ENCODE assay signal across 8 cellular contexts in genomic region chr11:126480410-126481302, GRCh38.
A peak's percentile ranks its signal among the peaks of the same experiment; 100 is the strongest.
DNase-seq lines count a peak whose midpoint lies in the region; ATAC-seq, FAIRE-seq and TF ChIP-seq lines count a peak whose summit lies in the region.

No MANE protein-coding gene starts in this region.

- no peaks in the 10 kb centered on the region for H3K27me3 Mint-ChIP-seq in CD4-positive, alpha-beta T cell

- CTCF ChIA-PET in CD4-positive, alpha-beta T cell (lab: Charles Lee) = interaction anchor here (0.7 to 2.6 kb wide), 14 partner anchors 8 to 212 kb away, joined by 3 to 25 read pairs (median 4); partner anchors contain the start of genes FOXRED1 and SRPRA

- intact Hi-C loops in CD4-positive, alpha-beta T cell (cut with DNase I, micrococcal nuclease) = loop anchor here (1.0 to 2.0 kb wide), 4 partner anchors 39 to 558 kb away; no protein-coding TSS in a partner anchor

- peak overlapping the region; percentile 14 for H3K27ac Mint-ChIP-seq in CD4-positive, alpha-beta T cell

- FAIRE-seq in endometrium (lab: Jason Lieb, UNC) = peak; percentile 94

- H3K36me3 Mint-ChIP-seq in CD4-positive, alpha-beta T cell (ENCODE audit: low read depth) = no peaks in the 10 kb centered on the region

- ATAC-seq in CD4-positive, alpha-beta T cell (ENCODE audit: poor library complexity) = peak; percentile 83
- ATAC-seq in GM19455 (IDR thresholded peaks at IDR 0.05; ENCODE audit: unreplicated experiment) = peak; percentile 58

- H3K27me3 ChIP-seq in CD4-positive, alpha-beta T cell (ENCODE audit: control insufficient read depth, insufficient read depth, low read length) = no peaks in the 10 kb centered on the region

- DNase-seq in CD4-positive, alpha-beta T cell = peak; percentile 42 to 64 (median 54)
- DNase-seq in HT-29 (ENCODE audit: low spot score) (peak; percentile 94), NOMO-1 (lab: John Stamatoyannopoulos, UW; ENCODE audit: unreplicated experiment in 2 of 2) (peak; percentile 79 to 81), midbrain (lab: John Stamatoyannopoulos, UW) (peak; percentile 86)
- DNase-seq in activated CD8-positive, alpha-beta memory T cell treated with anti-CD3 and anti-CD28 coated beads for 4 hours (ENCODE audit: low read depth in 2 of 2) = peak; percentile 33 to 52
- DNase-seq in stimulated activated CD8-positive, alpha-beta memory T cell treated with anti-CD3 and anti-CD28 coated beads, Interleukin-15, amount 100 ng/mL, for 48 hours (ENCODE audit: low read depth in 2 of 2) = peak; percentile 43 to 56

- H3K9me3 ChIP-seq in CD4-positive, alpha-beta T cell (ENCODE audit: control insufficient read depth, low read length) = no peaks in the 10 kb centered on the region

- H3K27ac ChIP-seq in CD4-positive, alpha-beta T cell (ENCODE audit: low read depth, low read length) = no peak overlapping the region

- peak overlapping the region; percentile 30 for H3K4me3 Mint-ChIP-seq in CD4-positive, alpha-beta T cell

- TF ChIP-seq CTCF in CD4-positive, alpha-beta T cell (IDR thresholded peaks at IDR 0.05) = peak; percentile 92

- H3K4me1 Mint-ChIP-seq in CD4-positive, alpha-beta T cell (ENCODE audit: low read depth) = peaks cover 21% of the 10 kb centered on the region

- POLR2A ChIA-PET in CD4-positive, alpha-beta T cell (lab: Charles Lee) = interaction anchor here (0.6 to 1.3 kb wide), 6 partner anchors 15 to 578 kb away, joined by 3 to 8 read pairs (median 4); partner anchors contain the start of genes DCPS and PUS3

- H3K9me3 Mint-ChIP-seq in CD4-positive, alpha-beta T cell = no peaks in the 10 kb centered on the region

Comparison
In these comparisons a context has a peak if more than half of its experiments do, and no peak if none do; other contexts are left out.
1. DNase-seq: peak in every context shown above with its lines; median percentile 94 in HT-29; 86 in midbrain; 80 in NOMO-1; 54 in CD4-positive, alpha-beta T cell; 50 in stimulated activated CD8-positive, alpha-beta memory T cell treated with anti-CD3 and anti-CD28 coated beads, Interleukin-15, amount 100 ng/mL, for 48 hours; 42 in activated CD8-positive, alpha-beta memory T cell treated with anti-CD3 and anti-CD28 coated beads for 4 hours.